ENCODE assay signal across 14 cellular contexts in the genomic region with DNA sequence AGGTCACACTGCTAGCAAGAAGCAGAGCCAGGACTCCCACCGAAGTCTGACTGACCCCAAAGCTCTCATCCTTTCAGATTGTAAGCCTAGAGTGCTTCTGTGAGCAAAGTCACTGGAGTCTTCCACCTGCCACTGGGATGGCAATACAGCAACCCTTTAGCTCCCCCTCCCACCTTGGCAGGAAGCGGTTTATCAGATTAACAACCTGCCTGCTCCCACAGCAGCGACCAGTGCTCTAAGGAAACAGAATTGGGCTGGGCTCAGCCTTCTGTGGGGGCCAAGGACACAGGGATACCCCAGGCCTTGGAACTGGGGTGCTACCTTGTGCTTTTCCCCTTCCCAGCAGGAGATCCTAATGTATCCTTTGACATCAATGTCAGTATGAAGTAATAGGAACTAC.
DNase-seq lines count a peak whose midpoint lies in the region; ATAC-seq, FAIRE-seq and TF ChIP-seq lines count a peak whose summit lies in the region.
"Had no signal": no experiment of that assay in that cellular context is flagged by ENCODE, and none has a peak within 500 bp of the region (broad histone marks: within the 10 kb centered on the region; RNA-seq: fewer than 3 reads in every experiment).

No MANE protein-coding gene starts in this region.

- H3K9me3 Mint-ChIP-seq in central memory CD8-positive, alpha-beta T cell = no peaks in the 10 kb centered on the region
- H3K9me3 Mint-ChIP-seq in MCF 10A (ENCODE audit: unreplicated experiment) = peaks cover 6% of the 10 kb centered on the region
- H3K9me3 Mint-ChIP-seq: activated B cell treated with CpG ODN at 0.5 μM for 24 hours had no signal

- peak overlapping the region; percentile 15 for H3K4me3 Mint-ChIP-seq in central memory CD8-positive, alpha-beta T cell
- no peak overlapping the region for H3K4me3 Mint-ChIP-seq in MCF 10A (ENCODE audit: unreplicated experiment)
- H3K4me3 Mint-ChIP-seq: activated B cell treated with CpG ODN at 0.5 μM for 24 hours had no signal

- no peaks in the 10 kb centered on the region for H3K36me3 Mint-ChIP-seq in central memory CD8-positive, alpha-beta T cell (ENCODE audit: insufficient read depth)
- no peaks in the 10 kb centered on the region for H3K36me3 Mint-ChIP-seq in MCF 10A (ENCODE audit: insufficient read depth, unreplicated experiment)

- no peak overlapping the region for H3K27ac ChIP-seq in foreskin keratinocyte

- H3K27me3 ChIP-seq in foreskin keratinocyte = no peaks in the 10 kb centered on the region

- peaks cover 22% of the 10 kb centered on the region for H3K4me1 Mint-ChIP-seq in central memory CD8-positive, alpha-beta T cell
- no peaks in the 10 kb centered on the region for H3K4me1 Mint-ChIP-seq in MCF 10A (ENCODE audit: insufficient read depth, unreplicated experiment)
- H3K4me1 Mint-ChIP-seq: activated B cell treated with CpG ODN at 0.5 μM for 24 hours had no signal

- CTCF ChIA-PET in MCF 10A (lab: Yijun Ruan, JAX) = no interaction called here

- peak; percentile 79 for ATAC-seq in central memory CD8-positive, alpha-beta T cell (replicated peaks; ENCODE audit: extremely low read depth, poor library complexity, severe bottlenecking)
- peak; percentile 62 for ATAC-seq in stimulated activated naive CD8-positive, alpha-beta T cell treated with anti-CD3 and anti-CD28 coated beads, Interleukin-15, Interleukin-2, amounts not matched to agents 100 U/mL and 50 U/mL, for 24 hours
- no peak for ATAC-seq in foreskin keratinocyte
- ATAC-seq: Right ventricle myocardium inferior had no signal

- BruUV-seq in MCF 10A (replicated peaks; lab: Mats Ljungman, UMichigan) = no TSS peak

- no peaks in the 10 kb centered on the region for H3K4me1 ChIP-seq in foreskin keratinocyte

- no peak for TF ChIP-seq POLR2A in GM12891 (IDR thresholded peaks at IDR 0.05; ENCODE audit: low read depth, low read length)

- no peaks in the 10 kb centered on the region for H3K27me3 Mint-ChIP-seq in central memory CD8-positive, alpha-beta T cell
- H3K27me3 Mint-ChIP-seq in MCF 10A (ENCODE audit: insufficient read depth, unreplicated experiment) = no peaks in the 10 kb centered on the region
- H3K27me3 Mint-ChIP-seq: activated B cell treated with CpG ODN at 0.5 μM for 24 hours had no signal

- H3K27ac Mint-ChIP-seq in central memory CD8-positive, alpha-beta T cell (ENCODE audit: low read depth) = no peak overlapping the region
- H3K27ac Mint-ChIP-seq in MCF 10A (ENCODE audit: low read depth, unreplicated experiment) = no peak overlapping the region
- H3K27ac Mint-ChIP-seq: activated B cell treated with CpG ODN at 0.5 μM for 24 hours had no signal

- intact Hi-C loops in MCF 10A (cut with micrococcal nuclease) = no loop called here

- FAIRE-seq in GM12891 (lab: Jason Lieb, UNC) = no peak
- FAIRE-seq: GM19239, H1, HTR-8/SVneo had no signal

- POLR2A ChIA-PET in MCF 10A (lab: Yijun Ruan, JAX) = no interaction called here

- TF ChIP-seq CTCF in MCF 10A (IDR thresholded peaks at IDR 0.05; ENCODE audit: unreplicated experiment) (no peak), foreskin keratinocyte (conservative IDR thresholded peaks at IDR 0.05) (no peak)

- peak; percentile 4 for DNase-seq in activated CD8-positive, alpha-beta memory T cell treated with anti-CD3 and anti-CD28 coated beads, Interleukin-2, amount 50 U/mL, for 1 hour (ENCODE audit: extremely low read depth)
- DNase-seq in activated CD8-positive, alpha-beta memory T cell treated with anti-CD3 and anti-CD28 coated beads for 24 hours = no peak
- DNase-seq in activated CD8-positive, alpha-beta memory T cell treated with anti-CD3 and anti-CD28 coated beads, Interleukin-2, amount 50 U/mL, for 4 hours = peak; percentile 28
- no peak for DNase-seq in central memory CD8-positive, alpha-beta T cell (ENCODE audit: low spot score in 2 of 2)
- peak; percentile 19 for DNase-seq in stimulated activated naive CD8-positive, alpha-beta T cell treated with anti-CD3 and anti-CD28 coated beads, Interleukin-15, Interleukin-2, amounts not matched to agents 100 U/mL and 50 U/mL, for 24 hours
- DNase-seq in MCF 10A (ENCODE audit: unreplicated experiment) (no peak), GM12891 (ENCODE audit: insufficient read length, low spot score) (no peak), foreskin keratinocyte (no peak)
- DNase-seq: activated B cell treated with CpG ODN at 0.5 μM for 24 hours, NCI-H1417 treated with DMSO at 0.1 percent for 48 hours had no signal

TF ChIP-seq in GM12891, 5 proteins besides CTCF, POLR2A, EP300 and RAD21:
- TF ChIP-seq POU2F2 (IDR thresholded peaks at IDR 0.05; ENCODE audit: low read depth, low read length) (no peak), PAX5 (IDR thresholded peaks at IDR 0.05; ENCODE audit: insufficient read depth, low read length, severe bottlenecking) (no peak), TAF1 (IDR thresholded peaks at IDR 0.05; ENCODE audit: low read depth, low read length) (no peak), POLR2AphosphoS5 (IDR thresholded peaks at IDR 0.05; ENCODE audit: low read depth, low read length) (no peak), SPI1 (IDR thresholded peaks at IDR 0.05; ENCODE audit: low read depth, low read length) (no peak)
TF ChIP-seq in GM12891: peak in this region for 0.

Comparison
In these comparisons a context has a peak if more than half of its experiments do, and no peak if none do; other contexts are left out.
1. DNase-seq: peak in activated CD8-positive, alpha-beta memory T cell treated with anti-CD3 and anti-CD28 coated beads, Interleukin-2, amount 50 U/mL, for 1 hour (single experiment), activated CD8-positive, alpha-beta memory T cell treated with anti-CD3 and anti-CD28 coated beads, Interleukin-2, amount 50 U/mL, for 4 hours (single experiment) and stimulated activated naive CD8-positive, alpha-beta T cell treated with anti-CD3 and anti-CD28 coated beads, Interleukin-15, Interleukin-2, amounts not matched to agents 100 U/mL and 50 U/mL, for 24 hours (single experiment); none in activated CD8-positive, alpha-beta memory T cell treated with anti-CD3 and anti-CD28 coated beads for 24 hours (single experiment), central memory CD8-positive, alpha-beta T cell (0 of 2), MCF 10A (single experiment), GM12891 (single experiment) and foreskin keratinocyte (0 of 2).